ENCODE assay signal across 1 cellular context in the genomic region with DNA sequence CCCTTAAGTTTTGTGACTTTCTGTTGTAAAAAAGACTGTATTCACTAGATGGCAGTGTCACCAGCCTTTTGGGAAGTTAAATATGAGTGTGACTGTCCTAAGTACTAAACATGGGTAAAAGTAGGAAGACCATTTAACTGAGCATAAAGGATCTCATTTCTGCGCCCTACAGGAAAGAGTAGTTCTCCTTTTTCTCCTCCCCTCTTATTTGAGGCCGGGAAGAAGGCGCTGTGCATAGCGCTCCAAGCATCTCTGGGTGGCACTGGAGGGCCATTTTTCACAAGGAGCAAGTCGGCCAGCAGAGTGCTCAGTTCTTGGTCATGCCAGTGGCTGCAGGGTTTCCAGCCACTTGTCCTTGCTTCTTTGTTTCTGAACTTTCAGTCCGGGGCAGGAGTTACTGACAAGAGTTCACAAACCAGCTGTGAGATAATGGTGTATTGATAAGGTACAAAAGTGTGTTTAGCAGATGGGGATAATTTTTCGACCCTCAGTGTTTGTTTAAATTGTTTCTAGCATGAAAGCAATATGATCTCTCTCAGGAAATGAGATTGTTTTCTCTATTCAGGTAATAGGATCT.
TF ChIP-seq lines count a peak whose summit lies in the region.

No MANE protein-coding gene starts in this region.

TF ChIP-seq in HepG2, 621 proteins besides CTCF, POLR2A, EP300 and RAD21 (continued from another document and continues in another):
- TF ChIP-seq, protein P1, sequence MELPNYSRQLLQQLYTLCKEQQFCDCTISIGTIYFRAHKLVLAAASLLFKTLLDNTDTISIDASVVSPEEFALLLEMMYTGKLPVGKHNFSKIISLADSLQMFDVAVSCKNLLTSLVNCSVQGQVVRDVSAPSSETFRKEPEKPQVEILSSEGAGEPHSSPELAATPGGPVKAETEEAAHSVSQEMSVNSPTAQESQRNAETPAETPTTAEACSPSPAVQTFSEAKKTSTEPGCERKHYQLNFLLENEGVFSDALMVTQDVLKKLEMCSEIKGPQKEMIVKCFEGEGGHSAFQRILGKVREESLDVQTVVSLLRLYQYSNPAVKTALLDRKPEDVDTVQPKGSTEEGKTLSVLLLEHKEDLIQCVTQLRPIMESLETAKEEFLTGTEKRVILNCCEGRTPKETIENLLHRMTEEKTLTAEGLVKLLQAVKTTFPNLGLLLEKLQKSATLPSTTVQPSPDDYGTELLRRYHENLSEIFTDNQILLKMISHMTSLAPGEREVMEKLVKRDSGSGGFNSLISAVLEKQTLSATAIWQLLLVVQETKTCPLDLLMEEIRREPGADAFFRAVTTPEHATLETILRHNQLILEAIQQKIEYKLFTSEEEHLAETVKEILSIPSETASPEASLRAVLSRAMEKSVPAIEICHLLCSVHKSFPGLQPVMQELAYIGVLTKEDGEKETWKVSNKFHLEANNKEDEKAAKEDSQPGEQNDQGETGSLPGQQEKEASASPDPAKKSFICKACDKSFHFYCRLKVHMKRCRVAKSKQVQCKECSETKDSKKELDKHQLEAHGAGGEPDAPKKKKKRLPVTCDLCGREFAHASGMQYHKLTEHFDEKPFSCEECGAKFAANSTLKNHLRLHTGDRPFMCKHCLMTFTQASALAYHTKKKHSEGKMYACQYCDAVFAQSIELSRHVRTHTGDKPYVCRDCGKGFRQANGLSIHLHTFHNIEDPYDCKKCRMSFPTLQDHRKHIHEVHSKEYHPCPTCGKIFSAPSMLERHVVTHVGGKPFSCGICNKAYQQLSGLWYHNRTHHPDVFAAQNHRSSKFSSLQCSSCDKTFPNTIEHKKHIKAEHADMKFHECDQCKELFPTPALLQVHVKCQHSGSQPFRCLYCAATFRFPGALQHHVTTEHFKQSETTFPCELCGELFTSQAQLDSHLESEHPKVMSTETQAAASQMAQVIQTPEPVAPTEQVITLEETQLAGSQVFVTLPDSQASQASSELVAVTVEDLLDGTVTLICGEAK (IDR thresholded peaks at IDR 0.05): no peak
- TF ChIP-seq, protein P1 (CRISPR knock-in tag; IDR thresholded peaks at IDR 0.05): no peak
- no peak for TF ChIP-seq SOX13 (IDR thresholded peaks at IDR 0.05)
- TF ChIP-seq SOX13 (CRISPR knock-in tag; conservative IDR thresholded peaks at IDR 0.05 in 1 of 2, IDR thresholded peaks at IDR 0.05 in 1 of 2): peak in 1 of 2 experiments; percentile 65; a peak in 2 of 4 replicates
- TF ChIP-seq, protein P2, sequence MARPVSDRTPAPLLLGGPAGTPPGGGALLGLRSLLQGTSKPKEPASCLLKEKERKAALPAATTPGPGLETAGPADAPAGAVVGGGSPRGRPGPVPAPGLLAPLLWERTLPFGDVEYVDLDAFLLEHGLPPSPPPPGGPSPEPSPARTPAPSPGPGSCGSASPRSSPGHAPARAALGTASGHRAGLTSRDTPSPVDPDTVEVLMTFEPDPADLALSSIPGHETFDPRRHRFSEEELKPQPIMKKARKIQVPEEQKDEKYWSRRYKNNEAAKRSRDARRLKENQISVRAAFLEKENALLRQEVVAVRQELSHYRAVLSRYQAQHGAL (CRISPR knock-in tag; IDR thresholded peaks at IDR 0.05; ENCODE audit: not compliant biosample characterization): peak; percentile 57
- 0 out of 2 replicates have a peak, but pooled peaks have one; percentile 9 for TF ChIP-seq ARNTL (CRISPR knock-in tag; IDR thresholded peaks at IDR 0.05)
- TF ChIP-seq MIXL1 (CRISPR knock-in tag; IDR thresholded peaks at IDR 0.05): peak; percentile 72
- TF ChIP-seq, protein P3, sequence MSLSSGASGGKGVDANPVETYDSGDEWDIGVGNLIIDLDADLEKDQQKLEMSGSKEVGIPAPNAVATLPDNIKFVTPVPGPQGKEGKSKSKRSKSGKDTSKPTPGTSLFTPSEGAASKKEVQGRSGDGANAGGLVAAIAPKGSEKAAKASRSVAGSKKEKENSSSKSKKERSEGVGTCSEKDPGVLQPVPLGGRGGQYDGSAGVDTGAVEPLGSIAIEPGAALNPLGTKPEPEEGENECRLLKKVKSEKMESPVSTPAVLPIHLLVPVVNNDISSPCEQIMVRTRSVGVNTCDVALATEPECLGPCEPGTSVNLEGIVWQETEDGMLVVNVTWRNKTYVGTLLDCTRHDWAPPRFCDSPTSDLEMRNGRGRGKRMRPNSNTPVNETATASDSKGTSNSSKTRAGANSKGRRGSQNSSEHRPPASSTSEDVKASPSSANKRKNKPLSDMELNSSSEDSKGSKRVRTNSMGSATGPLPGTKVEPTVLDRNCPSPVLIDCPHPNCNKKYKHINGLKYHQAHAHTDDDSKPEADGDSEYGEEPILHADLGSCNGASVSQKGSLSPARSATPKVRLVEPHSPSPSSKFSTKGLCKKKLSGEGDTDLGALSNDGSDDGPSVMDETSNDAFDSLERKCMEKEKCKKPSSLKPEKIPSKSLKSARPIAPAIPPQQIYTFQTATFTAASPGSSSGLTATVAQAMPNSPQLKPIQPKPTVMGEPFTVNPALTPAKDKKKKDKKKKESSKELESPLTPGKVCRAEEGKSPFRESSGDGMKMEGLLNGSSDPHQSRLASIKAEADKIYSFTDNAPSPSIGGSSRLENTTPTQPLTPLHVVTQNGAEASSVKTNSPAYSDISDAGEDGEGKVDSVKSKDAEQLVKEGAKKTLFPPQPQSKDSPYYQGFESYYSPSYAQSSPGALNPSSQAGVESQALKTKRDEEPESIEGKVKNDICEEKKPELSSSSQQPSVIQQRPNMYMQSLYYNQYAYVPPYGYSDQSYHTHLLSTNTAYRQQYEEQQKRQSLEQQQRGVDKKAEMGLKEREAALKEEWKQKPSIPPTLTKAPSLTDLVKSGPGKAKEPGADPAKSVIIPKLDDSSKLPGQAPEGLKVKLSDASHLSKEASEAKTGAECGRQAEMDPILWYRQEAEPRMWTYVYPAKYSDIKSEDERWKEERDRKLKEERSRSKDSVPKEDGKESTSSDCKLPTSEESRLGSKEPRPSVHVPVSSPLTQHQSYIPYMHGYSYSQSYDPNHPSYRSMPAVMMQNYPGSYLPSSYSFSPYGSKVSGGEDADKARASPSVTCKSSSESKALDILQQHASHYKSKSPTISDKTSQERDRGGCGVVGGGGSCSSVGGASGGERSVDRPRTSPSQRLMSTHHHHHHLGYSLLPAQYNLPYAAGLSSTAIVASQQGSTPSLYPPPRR (CRISPR knock-in tag; IDR thresholded peaks at IDR 0.05; ENCODE audit: borderline replicate concordance): peak; percentile 45; the same call in 1 of the 2 replicates
- TF ChIP-seq, protein P4, sequence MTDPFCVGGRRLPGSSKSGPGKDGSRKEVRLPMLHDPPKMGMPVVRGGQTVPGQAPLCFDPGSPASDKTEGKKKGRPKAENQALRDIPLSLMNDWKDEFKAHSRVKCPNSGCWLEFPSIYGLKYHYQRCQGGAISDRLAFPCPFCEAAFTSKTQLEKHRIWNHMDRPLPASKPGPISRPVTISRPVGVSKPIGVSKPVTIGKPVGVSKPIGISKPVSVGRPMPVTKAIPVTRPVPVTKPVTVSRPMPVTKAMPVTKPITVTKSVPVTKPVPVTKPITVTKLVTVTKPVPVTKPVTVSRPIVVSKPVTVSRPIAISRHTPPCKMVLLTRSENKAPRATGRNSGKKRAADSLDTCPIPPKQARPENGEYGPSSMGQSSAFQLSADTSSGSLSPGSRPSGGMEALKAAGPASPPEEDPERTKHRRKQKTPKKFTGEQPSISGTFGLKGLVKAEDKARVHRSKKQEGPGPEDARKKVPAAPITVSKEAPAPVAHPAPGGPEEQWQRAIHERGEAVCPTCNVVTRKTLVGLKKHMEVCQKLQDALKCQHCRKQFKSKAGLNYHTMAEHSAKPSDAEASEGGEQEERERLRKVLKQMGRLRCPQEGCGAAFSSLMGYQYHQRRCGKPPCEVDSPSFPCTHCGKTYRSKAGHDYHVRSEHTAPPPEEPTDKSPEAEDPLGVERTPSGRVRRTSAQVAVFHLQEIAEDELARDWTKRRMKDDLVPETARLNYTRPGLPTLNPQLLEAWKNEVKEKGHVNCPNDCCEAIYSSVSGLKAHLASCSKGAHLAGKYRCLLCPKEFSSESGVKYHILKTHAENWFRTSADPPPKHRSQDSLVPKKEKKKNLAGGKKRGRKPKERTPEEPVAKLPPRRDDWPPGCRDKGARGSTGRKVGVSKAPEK (CRISPR knock-in tag; IDR thresholded peaks at IDR 0.05; ENCODE audit: borderline replicate concordance): peak; percentile 70; the same call in 1 of the 2 replicates
- TF ChIP-seq, protein P5, sequence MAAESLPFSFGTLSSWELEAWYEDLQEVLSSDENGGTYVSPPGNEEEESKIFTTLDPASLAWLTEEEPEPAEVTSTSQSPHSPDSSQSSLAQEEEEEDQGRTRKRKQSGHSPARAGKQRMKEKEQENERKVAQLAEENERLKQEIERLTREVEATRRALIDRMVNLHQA (CRISPR knock-in tag; IDR thresholded peaks at IDR 0.05): no peak
- peak; percentile 34; the same call in 1 of the 2 replicates for TF ChIP-seq BCL6 (CRISPR knock-in tag; IDR thresholded peaks at IDR 0.05)
- TF ChIP-seq, protein P6, sequence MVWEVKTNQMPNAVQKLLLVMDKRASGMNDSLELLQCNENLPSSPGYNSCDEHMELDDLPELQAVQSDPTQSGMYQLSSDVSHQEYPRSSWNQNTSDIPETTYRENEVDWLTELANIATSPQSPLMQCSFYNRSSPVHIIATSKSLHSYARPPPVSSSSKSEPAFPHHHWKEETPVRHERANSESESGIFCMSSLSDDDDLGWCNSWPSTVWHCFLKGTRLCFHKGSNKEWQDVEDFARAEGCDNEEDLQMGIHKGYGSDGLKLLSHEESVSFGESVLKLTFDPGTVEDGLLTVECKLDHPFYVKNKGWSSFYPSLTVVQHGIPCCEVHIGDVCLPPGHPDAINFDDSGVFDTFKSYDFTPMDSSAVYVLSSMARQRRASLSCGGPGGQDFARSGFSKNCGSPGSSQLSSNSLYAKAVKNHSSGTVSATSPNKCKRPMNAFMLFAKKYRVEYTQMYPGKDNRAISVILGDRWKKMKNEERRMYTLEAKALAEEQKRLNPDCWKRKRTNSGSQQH (CRISPR knock-in tag; IDR thresholded peaks at IDR 0.05; ENCODE audit: low read depth): no peak
- no peak; the same call in 1 of the 2 replicates for TF ChIP-seq REPIN1 (CRISPR knock-in tag; IDR thresholded peaks at IDR 0.05; ENCODE audit: borderline replicate concordance, low read depth)
- peak; percentile 60; the same call in 1 of the 2 replicates for TF ChIP-seq PPARG (CRISPR knock-in tag; conservative IDR thresholded peaks at IDR 0.05)
- TF ChIP-seq ZNF619 (CRISPR knock-in tag; IDR thresholded peaks at IDR 0.05): 0 out of 2 replicates have a peak, but pooled peaks have one; percentile 33
- TF ChIP-seq SOX6 (IDR thresholded peaks at IDR 0.05): no peak
- TF ChIP-seq SOX6 (CRISPR knock-in tag; IDR thresholded peaks at IDR 0.05): peak; percentile 85
- TF ChIP-seq, protein P7, sequence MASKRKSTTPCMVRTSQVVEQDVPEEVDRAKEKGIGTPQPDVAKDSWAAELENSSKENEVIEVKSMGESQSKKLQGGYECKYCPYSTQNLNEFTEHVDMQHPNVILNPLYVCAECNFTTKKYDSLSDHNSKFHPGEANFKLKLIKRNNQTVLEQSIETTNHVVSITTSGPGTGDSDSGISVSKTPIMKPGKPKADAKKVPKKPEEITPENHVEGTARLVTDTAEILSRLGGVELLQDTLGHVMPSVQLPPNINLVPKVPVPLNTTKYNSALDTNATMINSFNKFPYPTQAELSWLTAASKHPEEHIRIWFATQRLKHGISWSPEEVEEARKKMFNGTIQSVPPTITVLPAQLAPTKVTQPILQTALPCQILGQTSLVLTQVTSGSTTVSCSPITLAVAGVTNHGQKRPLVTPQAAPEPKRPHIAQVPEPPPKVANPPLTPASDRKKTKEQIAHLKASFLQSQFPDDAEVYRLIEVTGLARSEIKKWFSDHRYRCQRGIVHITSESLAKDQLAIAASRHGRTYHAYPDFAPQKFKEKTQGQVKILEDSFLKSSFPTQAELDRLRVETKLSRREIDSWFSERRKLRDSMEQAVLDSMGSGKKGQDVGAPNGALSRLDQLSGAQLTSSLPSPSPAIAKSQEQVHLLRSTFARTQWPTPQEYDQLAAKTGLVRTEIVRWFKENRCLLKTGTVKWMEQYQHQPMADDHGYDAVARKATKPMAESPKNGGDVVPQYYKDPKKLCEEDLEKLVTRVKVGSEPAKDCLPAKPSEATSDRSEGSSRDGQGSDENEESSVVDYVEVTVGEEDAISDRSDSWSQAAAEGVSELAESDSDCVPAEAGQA (IDR thresholded peaks at IDR 0.05; ENCODE audit: low read depth): no peak
- TF ChIP-seq, protein P7 (CRISPR knock-in tag; IDR thresholded peaks at IDR 0.05; ENCODE audit: borderline replicate concordance): no peak
- TF ChIP-seq SALL2 (CRISPR knock-in tag; IDR thresholded peaks at IDR 0.05): 0 out of 2 replicates have a peak, but pooled peaks have one; percentile 27
